Comparison of ENCODE assay signal across 1 cellular context in genomic region chr4:154348657-154349056, GRCh38.
A peak's percentile ranks its signal among the peaks of the same experiment; 100 is the strongest.
TF ChIP-seq lines count a peak whose summit lies in the region.

No MANE protein-coding gene starts in this region.

TF ChIP-seq in K562, 482 proteins besides CTCF, POLR2A, EP300 and RAD21 (continued from another document):
- TF ChIP-seq ZNF639 (CRISPR knock-in tag; conservative IDR thresholded peaks at IDR 0.05 in 1 of 2, IDR thresholded peaks at IDR 0.05 in 1 of 2) (no peak), CTCFL (IDR thresholded peaks at IDR 0.05; ENCODE audit: borderline replicate concordance, insufficient read depth, low read depth, low read length, poor library complexity, severe bottlenecking) (peak; percentile 69), CBX3 (IDR thresholded peaks at IDR 0.05; ENCODE audit: borderline replicate concordance in 1 of 2, low read length in 2 of 2) (0 out of 3 replicates have a peak, but pooled peaks of 1 of the 2 experiments have one; percentile 36)
